Comparison of ENCODE assay signal across 8 cellular contexts in genomic region chr19:56637976-56638555, GRCh38. TPM values are rescaled to one million over a fixed set of nuclear protein-coding genes. Genes with fewer than 3 reads are reported as not detected.
A peak's percentile ranks its signal among the peaks of the same experiment; 100 is the strongest.
DNase-seq lines count a peak whose midpoint lies in the region; ATAC-seq and TF ChIP-seq lines count a peak whose summit lies in the region.

No MANE protein-coding gene starts in this region.

- ATAC-seq in HG03280 (IDR thresholded peaks at IDR 0.05; ENCODE audit: unreplicated experiment), result no peak
- no peak for ATAC-seq in HG03439 (IDR thresholded peaks at IDR 0.05; ENCODE audit: unreplicated experiment)
- no peak for ATAC-seq in HG02981 (IDR thresholded peaks at IDR 0.05; ENCODE audit: unreplicated experiment)

- H3K4me3 ChIP-seq in AG09309 (ENCODE audit: control insufficient read depth, low read depth, low read length), result no peak overlapping the region

- DNase-seq in AG09309 (ENCODE audit: low read depth) (peak; percentile 1), HUDEP-2 (lab: John Stamatoyannopoulos, UW; ENCODE audit: unreplicated experiment in 76 of 76) (peak in 42 of 76 experiments; percentile 4 to 62 (median 22)), globus pallidus (ENCODE audit: low spot score) (peak; percentile 73), occipital lobe (lab: John Stamatoyannopoulos, UW) (peak; percentile 16)
- DNase-seq in activated CD4-positive, alpha-beta T cell treated with anti-CD3 and anti-CD28 coated beads, Interleukin-2, amount 50 U/mL, for 48 hours, result peak; percentile 44 to 62

- TF ChIP-seq CTCF in AG09309 (IDR thresholded peaks at IDR 0.05; ENCODE audit: control insufficient read depth, insufficient read depth, low read depth, low read length, missing control alignments), result no peak

RNA-seq across cellular contexts. Expression of gene SMIM17, which starts 4.9 kb away (rescaled TPM):
- total RNA-seq in occipital lobe, result 20.3 TPM

RNA-seq across cellular contexts. Expression of gene ZNF835, which starts 33.5 kb away (rescaled TPM):
- total RNA-seq in occipital lobe, result 7.8 TPM

RNA-seq across cellular contexts. Expression of gene ZNF71, which starts 43.0 kb away (rescaled TPM):
- 19.5 TPM for total RNA-seq in occipital lobe

Comparison
In these comparisons a context has a peak if more than half of its experiments do, and no peak if none do; other contexts are left out.
1. DNase-seq: peak in every context shown above with its lines; median percentile 73 in globus pallidus; 53 in activated CD4-positive, alpha-beta T cell treated with anti-CD3 and anti-CD28 coated beads, Interleukin-2, amount 50 U/mL, for 48 hours; 22 in HUDEP-2; 16 in occipital lobe; 1 in AG09309.